In the genomic region with DNA sequence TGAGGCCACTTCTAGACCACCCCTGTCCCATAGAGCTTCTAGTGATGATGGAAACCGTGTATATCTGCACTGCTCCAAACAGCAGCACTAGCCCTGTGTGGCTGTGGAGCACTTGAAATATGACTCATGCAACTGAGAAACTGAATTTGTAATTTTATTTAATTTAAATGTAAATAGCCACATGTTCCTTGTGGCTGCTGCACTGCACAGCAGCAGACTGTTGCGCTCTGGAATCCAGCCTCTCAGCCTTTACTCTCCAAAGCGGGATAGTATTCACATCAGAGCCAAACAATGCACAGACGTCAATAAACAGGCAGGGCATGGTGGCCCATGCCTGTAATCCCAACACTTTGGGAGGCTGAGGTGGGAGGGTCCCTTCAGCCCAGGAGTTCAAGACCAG, we compare ENCODE assay signal across 19 cellular contexts. TPM values are rescaled to one million over a fixed set of nuclear protein-coding genes. Genes with fewer than 3 reads are reported as not detected.
DNase-seq lines count a peak whose midpoint lies in the region; ATAC-seq and TF ChIP-seq lines count a peak whose summit lies in the region.
"Had no signal": no experiment of that assay in that cellular context is flagged by ENCODE, and none has a peak within 500 bp of the region (broad histone marks: within the 10 kb centered on the region; RNA-seq: fewer than 3 reads in every experiment).

No MANE protein-coding gene starts in this region.

- H3K4me1 ChIP-seq in vagina, result peaks cover 80% of the 10 kb centered on the region
- peaks cover 41% of the 10 kb centered on the region for H3K4me1 ChIP-seq in MM.1S (ENCODE audit: low read length)

- peaks cover 43% of the 10 kb centered on the region for H3K4me1 Mint-ChIP-seq in activated naive CD8-positive, alpha-beta T cell treated with anti-CD3 and anti-CD28 coated beads, Interleukin-2, amount 10 ng/mL, durations not matched to agents 7 days and 5 days
- peaks cover 42% of the 10 kb centered on the region for H3K4me1 Mint-ChIP-seq in activated naive CD8-positive, alpha-beta T cell treated with anti-CD3 and anti-CD28 coated beads for 36 hours
- peaks cover 86% of the 10 kb centered on the region for H3K4me1 Mint-ChIP-seq in activated CD4-positive, alpha-beta memory T cell treated with anti-CD3 and anti-CD28 coated beads, Interleukin-2, amount 10 ng/mL, durations not matched to agents 7 days and 5 days

- DNase-seq in activated naive CD8-positive, alpha-beta T cell treated with anti-CD3 and anti-CD28 coated beads, Interleukin-2, amount 10 ng/mL, durations not matched to agents 7 days and 5 days, result no peak
- DNase-seq in activated naive CD8-positive, alpha-beta T cell treated with anti-CD3 and anti-CD28 coated beads for 36 hours, result no peak
- no peak for DNase-seq in activated CD4-positive, alpha-beta memory T cell treated with anti-CD3 and anti-CD28 coated beads, Interleukin-2, amount 10 ng/mL, durations not matched to agents 7 days and 5 days
- DNase-seq in fibroblast of peridontal ligament (ENCODE audit: extremely low read depth), result peak; percentile 66
- no peak for DNase-seq in vagina (ENCODE audit: extremely low spot score in 2 of 2)
- DNase-seq in hippocampal formation (lab: John Stamatoyannopoulos, UW), result no peak
- DNase-seq in MM.1S, result no peak
- DNase-seq in epidermal melanocyte (ENCODE audit: insufficient read length, low spot score), result no peak
- DNase-seq: activated B cell treated with CpG ODN at 0.5 μM for 24 hours; activated T-cell treated with anti-CD3 and anti-CD28 coated beads, Interleukin-2, amount 50 U/mL, for 1 hour; amygdala; cortex of kidney; esophagus squamous epithelium; left cardiac atrium; NCI-H1092; NCI-H748 treated with DMSO at 0.1 percent for 48 hours; Peyer's patch; uterus had no signal

- TF ChIP-seq CTCF in vagina (IDR thresholded peaks at IDR 0.05) (no peak), MM.1S (IDR thresholded peaks at IDR 0.05; ENCODE audit: low read length) (no peak)

- H3K4me3 ChIP-seq in vagina (no peak overlapping the region), MM.1S (ENCODE audit: low read length) (no peak overlapping the region)
- H3K4me3 ChIP-seq: esophagus squamous epithelium, Peyer's patch, uterus had no signal

- H2AFZ ChIP-seq in MM.1S (ENCODE audit: low read length), result no peak overlapping the region

- H3K36me3 ChIP-seq in vagina (peaks cover 0 to 14% of the 10 kb centered on the region in 2 donors), MM.1S (replicated peaks; ENCODE audit: insufficient read depth, low read length) (no peaks in the 10 kb centered on the region)
- H3K36me3 ChIP-seq: uterus had no signal

- peaks cover 27% of the 10 kb centered on the region for H3K79me2 ChIP-seq in MM.1S (ENCODE audit: low read length)

- intact Hi-C loops in vagina (cut with DNase I), result no loop called here

- POLR2A ChIA-PET in activated naive CD8-positive, alpha-beta T cell treated with anti-CD3 and anti-CD28 coated beads, Interleukin-2, amount 10 ng/mL, durations not matched to agents 7 days and 5 days (lab: Charles Lee), result no interaction called here
- POLR2A ChIA-PET in activated CD4-positive, alpha-beta memory T cell treated with anti-CD3 and anti-CD28 coated beads, Interleukin-2, amount 10 ng/mL, durations not matched to agents 7 days and 5 days (lab: Charles Lee), result interaction anchor here (3.2 to 6.9 kb wide), 2 partner anchors 7 to 12 kb away, joined by 12 to 59 read pairs; a partner anchor contains a TSS

- H4K20me1 ChIP-seq in MM.1S (ENCODE audit: insufficient read depth, low read length), result no peaks in the 10 kb centered on the region

- H3K9me2 ChIP-seq in MM.1S (replicated peaks; ENCODE audit: insufficient read depth, low read length), result no peaks in the 10 kb centered on the region

- H3F3A ChIP-seq in MM.1S (ENCODE audit: insufficient read depth, low read length), result peaks cover 6% of the 10 kb centered on the region

- H3K9ac ChIP-seq in MM.1S (ENCODE audit: low read length), result no peak overlapping the region

- CTCF ChIA-PET in activated CD4-positive, alpha-beta memory T cell treated with anti-CD3 and anti-CD28 coated beads, Interleukin-2, amount 10 ng/mL, durations not matched to agents 7 days and 5 days (lab: Charles Lee), result interaction anchor here (1.2 kb wide), 1 partner anchor 25 kb away, joined by 8 read pairs; no protein-coding TSS in a partner anchor

- no peak overlapping the region for H3K4me2 ChIP-seq in MM.1S (ENCODE audit: low read depth, low read length)

- no peak overlapping the region for H3K4me3 Mint-ChIP-seq in activated naive CD8-positive, alpha-beta T cell treated with anti-CD3 and anti-CD28 coated beads, Interleukin-2, amount 10 ng/mL, durations not matched to agents 7 days and 5 days
- no peak overlapping the region for H3K4me3 Mint-ChIP-seq in activated naive CD8-positive, alpha-beta T cell treated with anti-CD3 and anti-CD28 coated beads for 36 hours
- H3K4me3 Mint-ChIP-seq in activated CD4-positive, alpha-beta memory T cell treated with anti-CD3 and anti-CD28 coated beads, Interleukin-2, amount 10 ng/mL, durations not matched to agents 7 days and 5 days, result no peak overlapping the region
- H3K4me3 Mint-ChIP-seq: activated B cell treated with CpG ODN at 0.5 μM for 24 hours; stimulated activated naive CD8-positive, alpha-beta T cell treated with anti-CD3 and anti-CD28 coated beads, Interleukin-15, Interleukin-2, amounts not matched to agents 100 ng/mL and 50 ng/mL, for 24 hours had no signal

- H3K9me3 ChIP-seq in vagina (no peaks in the 10 kb centered on the region), MM.1S (replicated peaks; ENCODE audit: insufficient read depth, low read length) (no peaks in the 10 kb centered on the region)
- H3K9me3 ChIP-seq: esophagus squamous epithelium, Peyer's patch, uterus had no signal

- peaks cover 40% of the 10 kb centered on the region for H3K36me3 Mint-ChIP-seq in activated naive CD8-positive, alpha-beta T cell treated with anti-CD3 and anti-CD28 coated beads, Interleukin-2, amount 10 ng/mL, durations not matched to agents 7 days and 5 days
- H3K36me3 Mint-ChIP-seq in activated naive CD8-positive, alpha-beta T cell treated with anti-CD3 and anti-CD28 coated beads for 36 hours, result peaks cover 17% of the 10 kb centered on the region
- H3K36me3 Mint-ChIP-seq in activated CD4-positive, alpha-beta memory T cell treated with anti-CD3 and anti-CD28 coated beads, Interleukin-2, amount 10 ng/mL, durations not matched to agents 7 days and 5 days (ENCODE audit: low read depth), result peaks cover 92% of the 10 kb centered on the region

- H3K27ac Mint-ChIP-seq in activated naive CD8-positive, alpha-beta T cell treated with anti-CD3 and anti-CD28 coated beads, Interleukin-2, amount 10 ng/mL, durations not matched to agents 7 days and 5 days, result peak overlapping the region; percentile 31
- no peak overlapping the region for H3K27ac Mint-ChIP-seq in activated naive CD8-positive, alpha-beta T cell treated with anti-CD3 and anti-CD28 coated beads for 36 hours
- H3K27ac Mint-ChIP-seq in activated CD4-positive, alpha-beta memory T cell treated with anti-CD3 and anti-CD28 coated beads, Interleukin-2, amount 10 ng/mL, durations not matched to agents 7 days and 5 days, result peak overlapping the region; percentile 58
- H3K27ac Mint-ChIP-seq: stimulated activated naive CD8-positive, alpha-beta T cell treated with anti-CD3 and anti-CD28 coated beads, Interleukin-15, Interleukin-2, amounts not matched to agents 100 ng/mL and 50 ng/mL, for 24 hours had no signal

- peak overlapping the region; percentile 81 for H3K27ac ChIP-seq in vagina
- no peak overlapping the region for H3K27ac ChIP-seq in MM.1S (ENCODE audit: low read length)
- H3K27ac ChIP-seq: uterus had no signal

- no peaks in the 10 kb centered on the region for H3K9me3 Mint-ChIP-seq in activated naive CD8-positive, alpha-beta T cell treated with anti-CD3 and anti-CD28 coated beads, Interleukin-2, amount 10 ng/mL, durations not matched to agents 7 days and 5 days
- H3K9me3 Mint-ChIP-seq in activated naive CD8-positive, alpha-beta T cell treated with anti-CD3 and anti-CD28 coated beads for 36 hours, result no peaks in the 10 kb centered on the region
- no peaks in the 10 kb centered on the region for H3K9me3 Mint-ChIP-seq in activated CD4-positive, alpha-beta memory T cell treated with anti-CD3 and anti-CD28 coated beads, Interleukin-2, amount 10 ng/mL, durations not matched to agents 7 days and 5 days
- H3K9me3 Mint-ChIP-seq: activated B cell treated with CpG ODN at 0.5 μM for 24 hours; stimulated activated naive CD8-positive, alpha-beta T cell treated with anti-CD3 and anti-CD28 coated beads, Interleukin-15, Interleukin-2, amounts not matched to agents 100 ng/mL and 50 ng/mL, for 24 hours had no signal

- H3K27me3 ChIP-seq in vagina (no peaks in the 10 kb centered on the region), MM.1S (replicated peaks; ENCODE audit: insufficient read depth, low read length) (no peaks in the 10 kb centered on the region)
- H3K27me3 ChIP-seq: esophagus squamous epithelium, Peyer's patch, uterus had no signal

- H3K27me3 Mint-ChIP-seq in activated naive CD8-positive, alpha-beta T cell treated with anti-CD3 and anti-CD28 coated beads, Interleukin-2, amount 10 ng/mL, durations not matched to agents 7 days and 5 days, result no peaks in the 10 kb centered on the region
- H3K27me3 Mint-ChIP-seq in activated naive CD8-positive, alpha-beta T cell treated with anti-CD3 and anti-CD28 coated beads for 36 hours, result no peaks in the 10 kb centered on the region
- no peaks in the 10 kb centered on the region for H3K27me3 Mint-ChIP-seq in activated CD4-positive, alpha-beta memory T cell treated with anti-CD3 and anti-CD28 coated beads, Interleukin-2, amount 10 ng/mL, durations not matched to agents 7 days and 5 days
- H3K27me3 Mint-ChIP-seq: activated B cell treated with CpG ODN at 0.5 μM for 24 hours; stimulated activated naive CD8-positive, alpha-beta T cell treated with anti-CD3 and anti-CD28 coated beads, Interleukin-15, Interleukin-2, amounts not matched to agents 100 ng/mL and 50 ng/mL, for 24 hours had no signal

- no peak for ATAC-seq in activated naive CD8-positive, alpha-beta T cell treated with anti-CD3 and anti-CD28 coated beads, Interleukin-2, amount 10 ng/mL, durations not matched to agents 7 days and 5 days (ENCODE audit: low read depth)
- ATAC-seq: left cardiac atrium had no signal

- no peak for TF ChIP-seq POLR2A in vagina (IDR thresholded peaks at IDR 0.05)

RNA-seq across cellular contexts. Expression of a gene that starts 12.0 kb away (rescaled TPM):
- 100 to 1,000 TPM; 169 to 177 TPM for total RNA-seq in activated naive CD8-positive, alpha-beta T cell treated with anti-CD3 and anti-CD28 coated beads, Interleukin-2, amount 10 ng/mL, durations not matched to agents 7 days and 5 days
- total RNA-seq in activated naive CD8-positive, alpha-beta T cell treated with anti-CD3 and anti-CD28 coated beads for 36 hours, result 10 to 100 TPM; 23.6 to 24.3 TPM
- total RNA-seq in activated CD4-positive, alpha-beta memory T cell treated with anti-CD3 and anti-CD28 coated beads, Interleukin-2, amount 10 ng/mL, durations not matched to agents 7 days and 5 days, result 100 to 1,000 TPM; 263 TPM
- 208 TPM for total RNA-seq in vagina

RNA-seq across cellular contexts. Expression of a gene that starts 58.9 kb away (rescaled TPM):
- under 1 TPM in 1 of 2 experiments, not detected in 1; 0.28 TPM for total RNA-seq in activated naive CD8-positive, alpha-beta T cell treated with anti-CD3 and anti-CD28 coated beads, Interleukin-2, amount 10 ng/mL, durations not matched to agents 7 days and 5 days
- not detected for total RNA-seq in activated naive CD8-positive, alpha-beta T cell treated with anti-CD3 and anti-CD28 coated beads for 36 hours
- total RNA-seq in activated CD4-positive, alpha-beta memory T cell treated with anti-CD3 and anti-CD28 coated beads, Interleukin-2, amount 10 ng/mL, durations not matched to agents 7 days and 5 days, result under 1 TPM in 1 of 2 experiments, not detected in 1; 0.13 TPM
- 0.49 TPM for total RNA-seq in vagina
- total RNA-seq: activated B cell treated with CpG ODN at 0.5 μM for 24 hours had no signal
